ENCODE assay signal across 8 cellular contexts in genomic region chr12:56358836-56359532, GRCh38. TPM values are rescaled to one million over a fixed set of nuclear protein-coding genes. Genes with fewer than 3 reads are reported as not detected.
DNase-seq lines count a peak whose midpoint lies in the region; ATAC-seq, FAIRE-seq and TF ChIP-seq lines count a peak whose summit lies in the region.

No MANE protein-coding gene starts in this region.

- H3K27ac Mint-ChIP-seq in activated naive CD8-positive, alpha-beta T cell treated with anti-CD3 and anti-CD28 coated beads for 36 hours = peak overlapping the region; percentile 97

- ATAC-seq in gastrocnemius medialis (no peak), left colon (no peak)

- DNase-seq in AG09319 (ENCODE audit: extremely low read depth, low read depth) (peak; percentile 66), HTR-8/SVneo (ENCODE audit: insufficient read length, low spot score) (peak; percentile 31), hippocampal formation (lab: John Stamatoyannopoulos, UW) (peak; percentile 20 to 87), gastrocnemius medialis (peak in 1 of 2 donors; percentile 19), left colon (no peak), NCI-H2081 treated with DMSO at 0.1 percent for 48 hours (lab: John Stamatoyannopoulos, UW) (no peak), NCI-H510A (lab: John Stamatoyannopoulos, UW) (no peak)
- peak; percentile 9 for DNase-seq in activated naive CD8-positive, alpha-beta T cell treated with anti-CD3 and anti-CD28 coated beads for 36 hours

- peaks cover 21% of the 10 kb centered on the region for H3K4me1 Mint-ChIP-seq in activated naive CD8-positive, alpha-beta T cell treated with anti-CD3 and anti-CD28 coated beads for 36 hours

- FAIRE-seq in HTR-8/SVneo (lab: Jason Lieb, UNC) = peak; percentile 31

- peaks cover 7% of the 10 kb centered on the region for H3K36me3 Mint-ChIP-seq in activated naive CD8-positive, alpha-beta T cell treated with anti-CD3 and anti-CD28 coated beads for 36 hours

- no peaks in the 10 kb centered on the region for H3K9me3 ChIP-seq in gastrocnemius medialis

- H3K36me3 ChIP-seq in gastrocnemius medialis = peaks cover 0 to 24% of the 10 kb centered on the region in 2 donors

- H3K4me3 Mint-ChIP-seq in activated naive CD8-positive, alpha-beta T cell treated with anti-CD3 and anti-CD28 coated beads for 36 hours = peak overlapping the region; percentile 94

- H3K9me3 Mint-ChIP-seq in activated naive CD8-positive, alpha-beta T cell treated with anti-CD3 and anti-CD28 coated beads for 36 hours = no peaks in the 10 kb centered on the region

- peak overlapping the region; percentile 71 to 83 (median 78) for H3K4me3 ChIP-seq in gastrocnemius medialis

- TF ChIP-seq POLR2A in gastrocnemius medialis (IDR thresholded peaks at IDR 0.05) = peak in 1 of 2 donors; percentile 34

- intact Hi-C loops in gastrocnemius medialis (cut with DNase I; ENCODE audit: low total_unique reads) (no loop called here), left colon (cut with DNase I, micrococcal nuclease) (no loop called here)

- peak overlapping the region; percentile 86 to 92 (median 87) for H3K27ac ChIP-seq in gastrocnemius medialis

- no peak for TF ChIP-seq CTCF in AG09319 (IDR thresholded peaks at IDR 0.05; ENCODE audit: low read depth, low read length)
- no peak for TF ChIP-seq CTCF in gastrocnemius medialis (IDR thresholded peaks at IDR 0.05 in 4 of 5, conservative IDR thresholded peaks at IDR 0.05 in 1 of 5)

- H3K27me3 ChIP-seq in gastrocnemius medialis = no peaks in the 10 kb centered on the region

- peaks cover 8 to 12% of the 10 kb centered on the region in 2 donors for H3K4me1 ChIP-seq in gastrocnemius medialis

- in situ Hi-C loops in gastrocnemius medialis (cut with MboI; ENCODE audit: low sequenced_read_pairs in 4 of 4) = loop anchor here in 1 of 4 donors (10.0 kb wide), 1 partner anchor 106 kb away; the partner anchor contains the start of gene SPRYD4

- no peaks in the 10 kb centered on the region for H3K27me3 Mint-ChIP-seq in activated naive CD8-positive, alpha-beta T cell treated with anti-CD3 and anti-CD28 coated beads for 36 hours

RNA-seq across cellular contexts. Expression of gene STAT2, which starts 0.9 kb away (rescaled TPM):
- total RNA-seq in activated naive CD8-positive, alpha-beta T cell treated with anti-CD3 and anti-CD28 coated beads for 36 hours = 100 to 1,000 TPM; 101 to 102 TPM
- total RNA-seq in gastrocnemius medialis = 10 to 100 TPM; 21.0 to 33.2 (median 27.4) TPM
- 10 to 100 TPM; 77.7 to 79.2 TPM for total RNA-seq in left colon

RNA-seq across cellular contexts. Expression of gene APOF, which starts 3.7 kb away (rescaled TPM):
- total RNA-seq in activated naive CD8-positive, alpha-beta T cell treated with anti-CD3 and anti-CD28 coated beads for 36 hours = not detected
- total RNA-seq in gastrocnemius medialis = under 1 TPM in 1 of 4 donors, not detected in 3; 0.27 TPM
- total RNA-seq in left colon = not detected

RNA-seq across cellular contexts. Expression of gene IL23A, which starts 20.3 kb away (rescaled TPM):
- 10 to 100 TPM; 20.9 to 22.9 TPM for total RNA-seq in activated naive CD8-positive, alpha-beta T cell treated with anti-CD3 and anti-CD28 coated beads for 36 hours
- total RNA-seq in gastrocnemius medialis (not detected), left colon (not detected)

RNA-seq across cellular contexts. Expression of gene PAN2, which starts 25.2 kb away (rescaled TPM):
- total RNA-seq in activated naive CD8-positive, alpha-beta T cell treated with anti-CD3 and anti-CD28 coated beads for 36 hours = 10 to 100 TPM; 32.3 to 34.5 TPM
- total RNA-seq in gastrocnemius medialis = 10 to 100 TPM in 2 of 4 donors, 1 to 10 TPM in 2; 7.8 to 33.0 (median 11.6) TPM
- total RNA-seq in left colon = 10 to 100 TPM; 46.4 to 53.8 TPM

RNA-seq across cellular contexts. Expression of gene CNPY2, which starts 43.2 kb away (rescaled TPM):
- 100 to 1,000 TPM; 133 to 142 TPM for total RNA-seq in activated naive CD8-positive, alpha-beta T cell treated with anti-CD3 and anti-CD28 coated beads for 36 hours
- total RNA-seq in gastrocnemius medialis (10 to 100 TPM; 21.7 to 59.1 (median 28.4) TPM), left colon (10 to 100 TPM; 70.8 to 90.5 TPM)

Comparison
In these comparisons a context has a peak if more than half of its experiments do, and no peak if none do; other contexts are left out.
1. DNase-seq: peak in AG09319 (single experiment), HTR-8/SVneo (single experiment), activated naive CD8-positive, alpha-beta T cell treated with anti-CD3 and anti-CD28 coated beads for 36 hours (single experiment) and hippocampal formation (2 of 2); none in left colon (0 of 2), NCI-H2081 treated with DMSO at 0.1 percent for 48 hours (single experiment) and NCI-H510A (single experiment).
2. RNA of gene IL23A, which starts 20.3 kb away (total RNA-seq): 20.9 to 22.9 TPM in activated naive CD8-positive, alpha-beta T cell treated with anti-CD3 and anti-CD28 coated beads for 36 hours; not detected in left colon and not detected in gastrocnemius medialis; every median in the first group is over 10 times any median in the second.